Comparison of ENCODE assay signal across 10 cellular contexts in genomic region chr7:92635538-92635937, GRCh38. TPM values are rescaled to one million over a fixed set of nuclear protein-coding genes. Genes with fewer than 3 reads are reported as not detected.
A peak's percentile ranks its signal among the peaks of the same experiment; 100 is the strongest.
DNase-seq lines count a peak whose midpoint lies in the region; ATAC-seq and TF ChIP-seq lines count a peak whose summit lies in the region.
"Had no signal": no experiment of that assay in that cellular context is flagged by ENCODE, and none has a peak within 500 bp of the region (broad histone marks: within the 10 kb centered on the region; RNA-seq: fewer than 3 reads in every experiment).

No MANE protein-coding gene starts in this region.

- no peaks in the 10 kb centered on the region for H3K27me3 Mint-ChIP-seq in activated naive CD8-positive, alpha-beta T cell
- no peaks in the 10 kb centered on the region for H3K27me3 Mint-ChIP-seq in mesothelial cell of epicardium (ENCODE audit: low read depth)

- H3K9me3 Mint-ChIP-seq in activated naive CD8-positive, alpha-beta T cell (ENCODE audit: low read depth): no peaks in the 10 kb centered on the region
- no peaks in the 10 kb centered on the region for H3K9me3 Mint-ChIP-seq in mesothelial cell of epicardium
- H3K9me3 Mint-ChIP-seq: nephron progenitor cell had no signal

- WGBS in HUES64: 94% methylated on average over 3 of the region's 4 CpGs

- H3K36me3 ChIP-seq in BLaER1 treated with 17β-estradiol and CSF1 and Interleukin-3, amounts not matched to agents 10 nM and 100 nM: no peaks in the 10 kb centered on the region; a peak in 2 of 22 replicates
- H3K36me3 ChIP-seq in HUES64 (ENCODE audit: insufficient read depth, low read length): no peaks in the 10 kb centered on the region

- H3K4me1 ChIP-seq in BLaER1 treated with 17β-estradiol and CSF1 and Interleukin-3, amounts not matched to agents 10 nM and 100 nM: peaks cover 84 to 100% (median 96%) of the 10 kb centered on the region in 10 experiments
- H3K4me1 ChIP-seq in HUES64 (ENCODE audit: insufficient read depth, low read length): peaks cover 29% of the 10 kb centered on the region

- H3K4me2 ChIP-seq in BLaER1 treated with 17β-estradiol and CSF1 and Interleukin-3, amounts not matched to agents 10 nM and 100 nM: peak overlapping the region; percentile 67 to 96 (median 84)

- peaks cover 4% of the 10 kb centered on the region for H3K36me3 Mint-ChIP-seq in activated naive CD8-positive, alpha-beta T cell
- no peaks in the 10 kb centered on the region for H3K36me3 Mint-ChIP-seq in mesothelial cell of epicardium

- no peaks in the 10 kb centered on the region for H3K27me3 ChIP-seq in BLaER1 treated with 17β-estradiol and CSF1 and Interleukin-3, amounts not matched to agents 10 nM and 100 nM
- no peaks in the 10 kb centered on the region for H3K27me3 ChIP-seq in HUES64 (ENCODE audit: insufficient read depth, low read length)

- TF ChIP-seq CTCF in mesothelial cell of epicardium (IDR thresholded peaks at IDR 0.05; ENCODE audit: unreplicated experiment): no peak

- peaks cover 0 to 6% (median 0%) of the 10 kb centered on the region in 11 experiments; a peak in 3 of 22 replicates for H3K9me3 ChIP-seq in BLaER1 treated with 17β-estradiol and CSF1 and Interleukin-3, amounts not matched to agents 10 nM and 100 nM (replicated peaks in 1 of 11)
- H3K9me3 ChIP-seq in HUES64 (ENCODE audit: insufficient read depth, low read depth, low read length): no peaks in the 10 kb centered on the region

- peak overlapping the region; percentile 98 for H3K27ac Mint-ChIP-seq in activated naive CD8-positive, alpha-beta T cell
- H3K27ac Mint-ChIP-seq in mesothelial cell of epicardium: peak overlapping the region; percentile 75

- peak overlapping the region; percentile 66 to 88 (median 80) for H3K9ac ChIP-seq in BLaER1 treated with 17β-estradiol and CSF1 and Interleukin-3, amounts not matched to agents 10 nM and 100 nM
- H3K9ac ChIP-seq in HUES64 (ENCODE audit: low read depth, low read length): no peak overlapping the region

- DNase-seq in mesothelial cell of epicardium (ENCODE audit: low spot score in 2 of 2, unreplicated experiment in 2 of 2) (no peak), activated gamma-delta T cell treated with Interleukin-2 at 50 U/mL for 16 hours (no peak), NCI-H524 (lab: John Stamatoyannopoulos, UW) (no peak), globus pallidus (ENCODE audit: low spot score) (no peak)
- DNase-seq: NCI-H1105 treated with DMSO at 0.1 percent for 48 hours, nephron progenitor cell had no signal

- H3K4me3 Mint-ChIP-seq in activated naive CD8-positive, alpha-beta T cell: peak overlapping the region; percentile 72
- no peak overlapping the region for H3K4me3 Mint-ChIP-seq in mesothelial cell of epicardium
- H3K4me3 Mint-ChIP-seq: nephron progenitor cell had no signal

- no peak for ATAC-seq in GM19351 (IDR thresholded peaks at IDR 0.05; ENCODE audit: unreplicated experiment)

- H3K4me1 Mint-ChIP-seq in activated naive CD8-positive, alpha-beta T cell (ENCODE audit: low read depth): peaks cover 75% of the 10 kb centered on the region
- peaks cover 32% of the 10 kb centered on the region for H3K4me1 Mint-ChIP-seq in mesothelial cell of epicardium

- H3K27ac ChIP-seq in BLaER1 treated with 17β-estradiol and CSF1 and Interleukin-3, amounts not matched to agents 10 nM and 100 nM: peak overlapping the region; percentile 66 to 98 (median 94)
- H3K27ac ChIP-seq in HUES64 (ENCODE audit: low read depth, low read length): 0 out of 2 replicates have a peak overlapping the region, but pooled peaks have one; percentile 47

- peak overlapping the region in 8 of 10 experiments; percentile 15 to 59 (median 40); a peak in 12 of 20 replicates for H3K4me3 ChIP-seq in BLaER1 treated with 17β-estradiol and CSF1 and Interleukin-3, amounts not matched to agents 10 nM and 100 nM
- H3K4me3 ChIP-seq in HUES64 (ENCODE audit: low read length): no peak overlapping the region

- no peaks in the 10 kb centered on the region for H4K20me1 ChIP-seq in BLaER1 treated with 17β-estradiol and CSF1 and Interleukin-3, amounts not matched to agents 10 nM and 100 nM

RNA-seq across cellular contexts. Expression of gene FAM133B, which starts 45.3 kb away (rescaled TPM):
- polyA plus RNA-seq in HUES64 (2013, experiment 1 of 2): 37.7 TPM
- polyA plus RNA-seq in HUES64 (2013, experiment 2 of 2): 38.2 TPM
- 37.2 to 42.9 TPM (median 38.3 TPM) in 3 replicates for total RNA-seq in mesothelial cell of epicardium
